In the genomic region with DNA sequence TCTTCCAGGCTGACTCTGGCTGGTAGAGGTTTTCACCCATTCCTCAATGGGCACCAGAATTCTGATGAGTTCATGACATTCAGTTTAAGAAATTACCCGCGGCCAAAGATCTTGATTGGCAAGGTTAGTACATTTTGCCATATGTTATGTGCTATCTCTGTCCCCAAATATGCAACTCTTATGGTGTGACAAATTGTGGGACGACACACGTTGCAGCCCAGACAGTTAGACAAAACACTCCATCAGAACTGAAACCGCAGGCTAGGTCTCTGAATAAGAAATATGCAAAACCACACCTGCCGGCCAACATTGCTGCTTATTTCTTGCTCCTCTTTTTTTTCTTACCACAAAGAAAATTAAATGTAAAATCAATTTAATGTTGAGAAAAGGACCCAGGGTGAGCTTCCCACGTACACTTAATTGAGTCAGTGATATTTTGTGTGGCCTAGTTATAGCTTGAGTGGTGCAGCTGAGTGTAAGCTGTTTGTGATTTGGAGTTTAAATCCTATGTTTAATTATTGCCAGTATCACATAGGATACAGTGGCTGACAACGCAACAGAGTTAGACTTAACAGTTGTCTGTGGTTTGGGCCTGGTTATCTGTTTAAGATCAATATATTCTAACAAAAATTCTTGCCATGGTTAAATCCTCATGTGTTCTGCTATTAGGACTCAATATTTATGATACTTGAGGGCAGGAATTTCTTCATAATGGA, we compare ENCODE assay signal across 11 cellular contexts. TPM values are rescaled to one million over a fixed set of nuclear protein-coding genes. Genes with fewer than 3 reads are reported as not detected.
DNase-seq lines count a peak whose midpoint lies in the region; ATAC-seq and TF ChIP-seq lines count a peak whose summit lies in the region.
"Had no signal": no experiment of that assay in that cellular context is flagged by ENCODE, and none has a peak within 500 bp of the region (broad histone marks: within the 10 kb centered on the region; RNA-seq: fewer than 3 reads in every experiment).

No MANE protein-coding gene starts in this region.

- no peak overlapping the region for H2BK120ac ChIP-seq in mesendoderm (ENCODE audit: low read depth, low read length)

- H2AK5ac ChIP-seq in mesendoderm (ENCODE audit: low read length), result no peak overlapping the region

- H3K4me1 ChIP-seq in MM.1S (ENCODE audit: low read length) (peaks cover 13% of the 10 kb centered on the region), heart left ventricle (no peaks in the 10 kb centered on the region), mesendoderm (ENCODE audit: control insufficient read depth, low read depth, low read length) (no peaks in the 10 kb centered on the region), mammary epithelial cell (ENCODE audit: insufficient read depth, low read length) (no peaks in the 10 kb centered on the region)

- TF ChIP-seq CTCF in GM13977 (IDR thresholded peaks at IDR 0.05; ENCODE audit: extremely low read depth, insufficient read depth, missing control alignments) (no peak), GM20000 (IDR thresholded peaks at IDR 0.05; ENCODE audit: extremely low read depth, missing control alignments) (no peak), MM.1S (IDR thresholded peaks at IDR 0.05; ENCODE audit: low read length) (no peak), heart left ventricle (IDR thresholded peaks at IDR 0.05) (no peak), mammary epithelial cell (conservative IDR thresholded peaks at IDR 0.05 in 1 of 2, IDR thresholded peaks at IDR 0.05 in 1 of 2; ENCODE audit: extremely low read depth in 1 of 2, insufficient read depth in 1 of 2, low read depth in 1 of 2, low read length in 2 of 2) (no peak)

- peak; percentile 14 for DNase-seq in GM13977 (ENCODE audit: low spot score)
- DNase-seq in GM20000 (ENCODE audit: low spot score), result peak; percentile 18
- DNase-seq in MM.1S, result peak; percentile 85
- no peak for DNase-seq in heart left ventricle
- DNase-seq in mesendoderm, result no peak
- no peak for DNase-seq in mammary epithelial cell
- DNase-seq in EL, result no peak
- DNase-seq: activated effector memory CD4-positive, alpha-beta T cell treated with Interleukin-2 at 50 U/mL for 16 hours; NCI-H1417 treated with DMSO at 0.1 percent for 48 hours had no signal

- in situ Hi-C loops in GM13977 (cut with MboI; ENCODE audit: low pct_unique_long_range_greater_than_20kb, low sequenced_read_pairs, unreplicated experiment) (no loop called here), mammary epithelial cell (cut with MboI; ENCODE audit: low sequenced_read_pairs in 2 of 2) (no loop called here)

- H3K79me2 ChIP-seq in MM.1S (ENCODE audit: low read length), result no peaks in the 10 kb centered on the region
- H3K79me2 ChIP-seq in mesendoderm (ENCODE audit: control insufficient read depth, insufficient read depth, low read length), result no peaks in the 10 kb centered on the region
- H3K79me2 ChIP-seq in mammary epithelial cell (ENCODE audit: insufficient read depth, low read length), result no peaks in the 10 kb centered on the region

- no peaks in the 10 kb centered on the region for H3K9me2 ChIP-seq in MM.1S (replicated peaks; ENCODE audit: insufficient read depth, low read length)

- H3K36me3 ChIP-seq in MM.1S (replicated peaks; ENCODE audit: insufficient read depth, low read length) (no peaks in the 10 kb centered on the region), heart left ventricle (no peaks in the 10 kb centered on the region), mesendoderm (ENCODE audit: control insufficient read depth, insufficient read depth, low read length) (no peaks in the 10 kb centered on the region), mammary epithelial cell (ENCODE audit: insufficient read depth, low read length) (no peaks in the 10 kb centered on the region)

- CTCF ChIA-PET in mammary epithelial cell (lab: Charles Lee; ENCODE audit: low non-redundant PET), result no interaction called here

- H3K9ac ChIP-seq in MM.1S (ENCODE audit: low read length) (no peak overlapping the region), mesendoderm (ENCODE audit: low read length) (no peak overlapping the region), mammary epithelial cell (ENCODE audit: insufficient read depth, low read length) (no peak overlapping the region)

- WGBS in heart left ventricle, 4 donors, result 94 to 96% (median 95%) methylated on average over 8 of the region's 8 CpGs
- no CpG with 5 or more reads among the region's 8 CpGs for WGBS in mesendoderm (ENCODE audit: extremely low coverage, insufficient coverage, low lambda C conversion rate)
- 83% methylated on average over 8 of the region's 8 CpGs for WGBS in mammary epithelial cell (ENCODE audit: low coverage, missing lambda C conversion rate)

- peak overlapping the region; percentile 40 for H3K4me2 ChIP-seq in MM.1S (ENCODE audit: low read depth, low read length)
- no peak overlapping the region for H3K4me2 ChIP-seq in mesendoderm (ENCODE audit: low read length)
- no peak overlapping the region for H3K4me2 ChIP-seq in mammary epithelial cell (ENCODE audit: insufficient read depth, low read depth, low read length)

- no peak overlapping the region for H3K56ac ChIP-seq in mesendoderm (ENCODE audit: low read length)

- H3K23ac ChIP-seq in mesendoderm (ENCODE audit: low read length), result no peak overlapping the region

- no peaks in the 10 kb centered on the region for H3K9me3 ChIP-seq in MM.1S (replicated peaks; ENCODE audit: insufficient read depth, low read length)
- peaks cover 0 to 2% (median 0%) of the 10 kb centered on the region in 12 donors for H3K9me3 ChIP-seq in heart left ventricle
- no peaks in the 10 kb centered on the region for H3K9me3 ChIP-seq in mammary epithelial cell (replicated peaks; ENCODE audit: insufficient read depth, low read length)

- H3K4me3 ChIP-seq in MM.1S (ENCODE audit: low read length) (peak overlapping the region; percentile 5; the same call in 1 of the 2 replicates), heart left ventricle (no peak overlapping the region), mesendoderm (ENCODE audit: low read length) (no peak overlapping the region), mammary epithelial cell (replicated peaks in 1 of 3; ENCODE audit: insufficient read depth in 1 of 3, low read depth in 2 of 3, low read length in 3 of 3) (no peak overlapping the region)

- ATAC-seq in HG02981 (IDR thresholded peaks at IDR 0.05; ENCODE audit: unreplicated experiment) (peak; percentile 89), heart left ventricle (no peak)
- ATAC-seq: WTC11 had no signal

- no peak overlapping the region for H3K4ac ChIP-seq in mesendoderm (ENCODE audit: low read depth, low read length)

- H4K20me1 ChIP-seq in MM.1S (ENCODE audit: insufficient read depth, low read length) (no peaks in the 10 kb centered on the region), mammary epithelial cell (ENCODE audit: insufficient read depth, low read length) (no peaks in the 10 kb centered on the region)

- H3K27ac ChIP-seq in MM.1S (ENCODE audit: low read length), result peak overlapping the region; percentile 26; the same call in 1 of the 2 replicates
- H3K27ac ChIP-seq in heart left ventricle, result no peak overlapping the region
- H3K27ac ChIP-seq in mesendoderm (ENCODE audit: low read depth, low read length), result no peak overlapping the region
- no peak overlapping the region for H3K27ac ChIP-seq in mammary epithelial cell (ENCODE audit: insufficient read depth, low read depth, low read length)

- H2BK5ac ChIP-seq in mesendoderm (ENCODE audit: low read length), result no peak overlapping the region

- H3K79me1 ChIP-seq in mesendoderm (ENCODE audit: low read length), result no peaks in the 10 kb centered on the region

- dilution Hi-C loops in mammary epithelial cell (cut with HindIII; ENCODE audit: low sequenced_read_pairs), result no loop called here

- no peak overlapping the region for H2BK15ac ChIP-seq in mesendoderm (replicated peaks; ENCODE audit: low read depth)

- H2AFZ ChIP-seq in MM.1S (ENCODE audit: low read length) (no peak overlapping the region), mammary epithelial cell (ENCODE audit: low read depth, low read length) (no peak overlapping the region)

- no TSS peak for BruUV-seq in mammary epithelial cell (replicated peaks; lab: Mats Ljungman, UMichigan)

- no peak overlapping the region for H4K5ac ChIP-seq in mesendoderm (ENCODE audit: low read length)

- H3K27me3 ChIP-seq in MM.1S (replicated peaks; ENCODE audit: insufficient read depth, low read length) (no peaks in the 10 kb centered on the region), heart left ventricle (no peaks in the 10 kb centered on the region), mesendoderm (ENCODE audit: insufficient read depth, low read length, poor library complexity) (no peaks in the 10 kb centered on the region), mammary epithelial cell (ENCODE audit: insufficient read depth, low read length) (no peaks in the 10 kb centered on the region)

- no peak overlapping the region for H3K18ac ChIP-seq in mesendoderm (ENCODE audit: low read length)

- intact Hi-C loops in heart left ventricle (cut with DNase I) (no loop called here), mammary epithelial cell (cut with micrococcal nuclease) (no loop called here)

- TF ChIP-seq POLR2A in heart left ventricle (IDR thresholded peaks at IDR 0.05), result no peak

- H4K8ac ChIP-seq in mesendoderm (ENCODE audit: low read depth, low read length), result no peak overlapping the region

- H3F3A ChIP-seq in MM.1S (ENCODE audit: insufficient read depth, low read length), result peaks cover 9% of the 10 kb centered on the region; the same call in 1 of the 2 replicates

RNA-seq across cellular contexts. Expression of gene LTBP1, which starts 35.7 kb away (rescaled TPM):
- total RNA-seq in heart left ventricle, result 100 to 1,000 TPM in 6 of 9 donors, 10 to 100 TPM in 3; 63.4 to 150 (median 103) TPM
- 10 to 100 TPM; 23.5 to 50.1 TPM for polyA plus RNA-seq in heart left ventricle
- 11.8 TPM for polyA plus RNA-seq in mesendoderm (2013, experiment 1 of 2)
- polyA plus RNA-seq in mesendoderm (2013, experiment 2 of 2), result 11.8 TPM
- 10 to 100 TPM; 20.9 to 80.2 TPM for total RNA-seq in mammary epithelial cell
- 13.7 TPM for polyA plus RNA-seq in mammary epithelial cell
- 36.2 TPM for polyA minus RNA-seq in mammary epithelial cell

Comparison
In these comparisons a context has a peak if more than half of its experiments do, and no peak if none do; other contexts are left out.
1. DNase-seq: peak in GM13977 (single experiment), GM20000 (single experiment) and MM.1S (single experiment); none in heart left ventricle (0 of 5), mesendoderm (single experiment), mammary epithelial cell (single experiment) and EL (single experiment).